23 cellular contexts compared by ENCODE assay signal in the genomic region with DNA sequence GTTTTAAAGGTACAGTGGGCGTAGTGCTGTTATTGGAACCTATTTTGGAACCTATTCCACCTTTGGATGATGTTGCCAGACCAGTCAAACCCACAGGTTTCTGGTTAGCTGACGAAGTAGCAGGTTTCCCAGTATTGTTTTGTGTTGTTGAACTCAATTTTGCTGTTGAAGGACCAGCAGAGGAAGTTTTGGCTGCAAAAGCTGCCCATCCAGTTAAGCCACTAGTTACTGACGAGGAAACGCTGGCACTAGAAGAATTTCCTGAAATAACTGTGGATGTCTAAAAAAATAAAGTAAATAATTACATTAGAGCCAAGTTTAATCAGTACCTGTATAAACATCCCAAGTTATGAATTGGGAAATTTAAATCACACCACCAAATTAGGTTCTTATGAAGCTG. TPM values are rescaled to one million over a fixed set of nuclear protein-coding genes. Genes with fewer than 3 reads are reported as not detected.
A peak's percentile ranks its signal among the peaks of the same experiment; 100 is the strongest.
DNase-seq lines count a peak whose midpoint lies in the region; ATAC-seq, FAIRE-seq and TF ChIP-seq lines count a peak whose summit lies in the region.
"Had no signal": no experiment of that assay in that cellular context is flagged by ENCODE, and none has a peak within 500 bp of the region (broad histone marks: within the 10 kb centered on the region; RNA-seq: fewer than 3 reads in every experiment).

No MANE protein-coding gene starts in this region.

- no peaks in the 10 kb centered on the region for H3K27me3 ChIP-seq in bronchial epithelial cell (ENCODE audit: control insufficient read depth, insufficient read depth, low read length)
- H3K27me3 ChIP-seq in lower lobe of right lung (ENCODE audit: low read depth), result no peaks in the 10 kb centered on the region
- no peaks in the 10 kb centered on the region for H3K27me3 ChIP-seq in upper lobe of right lung
- H3K27me3 ChIP-seq in A673 (replicated peaks; ENCODE audit: insufficient read depth, low read depth, low read length, poor library complexity), result no peaks in the 10 kb centered on the region
- H3K27me3 ChIP-seq: BE2C, neutrophil, testis had no signal

- TF ChIP-seq CTCF in bronchial epithelial cell (IDR thresholded peaks at IDR 0.05; ENCODE audit: insufficient read depth, low read length, severe bottlenecking) (no peak), lower lobe of right lung (IDR thresholded peaks at IDR 0.05) (no peak), upper lobe of right lung (IDR thresholded peaks at IDR 0.05) (no peak), A673 (conservative IDR thresholded peaks at IDR 0.05; ENCODE audit: low read depth, low read length) (no peak)

- POLR2A ChIA-PET in A673 (lab: Charles Lee; ENCODE audit: low non-redundant PET), result no interaction called here

- H3K36me3 ChIP-seq in bronchial epithelial cell (ENCODE audit: control insufficient read depth, insufficient read depth, low read length), result peaks cover 3% of the 10 kb centered on the region
- H3K36me3 ChIP-seq in lower lobe of right lung, result peaks cover 63% of the 10 kb centered on the region
- H3K36me3 ChIP-seq in upper lobe of right lung, result peaks cover 58% of the 10 kb centered on the region
- H3K36me3 ChIP-seq in A673 (ENCODE audit: insufficient read depth, low read length, poor library complexity, severe bottlenecking), result peaks cover 22% of the 10 kb centered on the region

- no peak overlapping the region for H3K27ac Mint-ChIP-seq in natural killer cell treated with Interleukin-12 subunit alpha and Interleukin-12 subunit beta and Interleukin-15 and Interleukin-18, amount 100 ng/mL, for 72 hours
- H3K27ac Mint-ChIP-seq: activated CD4-positive, alpha-beta T cell treated with anti-CD3 and anti-CD28 coated beads for 36 hours; activated CD8-positive, alpha-beta memory T cell treated with anti-CD3 and anti-CD28 coated beads, Interleukin-2, amount 10 ng/mL, durations not matched to agents 7 days and 5 days; activated naive CD8-positive, alpha-beta T cell had no signal

- H3K36me3 Mint-ChIP-seq in natural killer cell treated with Interleukin-12 subunit alpha and Interleukin-12 subunit beta and Interleukin-15 and Interleukin-18, amount 100 ng/mL, for 72 hours, result peaks cover 6% of the 10 kb centered on the region

- H3K4me3 ChIP-seq in bronchial epithelial cell (ENCODE audit: low read depth, low read length), result no peak overlapping the region
- no peak overlapping the region for H3K4me3 ChIP-seq in lower lobe of right lung
- no peak overlapping the region for H3K4me3 ChIP-seq in upper lobe of right lung
- no peak overlapping the region for H3K4me3 ChIP-seq in A673 (ENCODE audit: low read depth, low read length, poor library complexity, severe bottlenecking)
- H3K4me3 ChIP-seq: testis had no signal

- DNase-seq in NCI-H2196 (lab: John Stamatoyannopoulos, UW; ENCODE audit: unreplicated experiment) (peak; percentile 31), NCI-H2196 treated with DMSO at 0.1 percent for 48 hours (lab: John Stamatoyannopoulos, UW; ENCODE audit: unreplicated experiment) (no peak), bronchial epithelial cell (ENCODE audit: low read depth) (peak; percentile 85), lower lobe of right lung (peak; percentile 61), upper lobe of right lung (peak; percentile 66), A673 (ENCODE audit: low spot score) (no peak)
- DNase-seq in natural killer cell treated with Interleukin-12 subunit alpha and Interleukin-12 subunit beta and Interleukin-15 and Interleukin-18, amount 100 ng/mL, for 72 hours (ENCODE audit: low spot score), result no peak
- DNase-seq: 8988T; activated CD4-positive, alpha-beta T cell treated with anti-CD3 and anti-CD28 coated beads for 36 hours; activated CD8-positive, alpha-beta memory T cell treated with anti-CD3 and anti-CD28 coated beads, Interleukin-2, amount 10 ng/mL, durations not matched to agents 7 days and 5 days; BE2C; foreskin melanocyte; GF-D8; HCEC 1CT; KG1; NCI-H1930; NCI-H524; SW 1271; testis had no signal

- H3K4me1 Mint-ChIP-seq in natural killer cell treated with Interleukin-12 subunit alpha and Interleukin-12 subunit beta and Interleukin-15 and Interleukin-18, amount 100 ng/mL, for 72 hours (ENCODE audit: low read depth in 2 of 2), result no peaks in the 10 kb centered on the region
- H3K4me1 Mint-ChIP-seq: activated CD4-positive, alpha-beta T cell treated with anti-CD3 and anti-CD28 coated beads for 36 hours; activated CD8-positive, alpha-beta memory T cell treated with anti-CD3 and anti-CD28 coated beads, Interleukin-2, amount 10 ng/mL, durations not matched to agents 7 days and 5 days had no signal

- no peak for FAIRE-seq in bronchial epithelial cell (lab: Jason Lieb, UNC)
- FAIRE-seq: endometrium had no signal

- H3K9me3 Mint-ChIP-seq in natural killer cell treated with Interleukin-12 subunit alpha and Interleukin-12 subunit beta and Interleukin-15 and Interleukin-18, amount 100 ng/mL, for 72 hours, result no peaks in the 10 kb centered on the region

- H3K4me3 Mint-ChIP-seq in natural killer cell treated with Interleukin-12 subunit alpha and Interleukin-12 subunit beta and Interleukin-15 and Interleukin-18, amount 100 ng/mL, for 72 hours, result no peak overlapping the region
- H3K4me3 Mint-ChIP-seq: activated CD4-positive, alpha-beta T cell treated with anti-CD3 and anti-CD28 coated beads for 36 hours; activated CD8-positive, alpha-beta memory T cell treated with anti-CD3 and anti-CD28 coated beads, Interleukin-2, amount 10 ng/mL, durations not matched to agents 7 days and 5 days; activated naive CD8-positive, alpha-beta T cell had no signal

- H3K9me3 ChIP-seq in lower lobe of right lung, result no peaks in the 10 kb centered on the region
- H3K9me3 ChIP-seq in upper lobe of right lung, result no peaks in the 10 kb centered on the region
- H3K9me3 ChIP-seq in A673 (ENCODE audit: low read depth, low read length, poor library complexity, severe bottlenecking), result no peaks in the 10 kb centered on the region
- H3K9me3 ChIP-seq: BE2C, neutrophil, testis had no signal

- CTCF ChIA-PET in A673 (lab: Charles Lee), result no interaction called here

- no TSS peak for BruUV-seq in A673 (replicated peaks; lab: Mats Ljungman, UMichigan)

- H3K4me1 ChIP-seq in lower lobe of right lung, result peaks cover 5% of the 10 kb centered on the region
- peaks cover 10% of the 10 kb centered on the region for H3K4me1 ChIP-seq in upper lobe of right lung
- peaks cover 2% of the 10 kb centered on the region for H3K4me1 ChIP-seq in A673 (ENCODE audit: insufficient read depth, low read length, poor library complexity, severe bottlenecking)
- H3K4me1 ChIP-seq: BE2C, testis had no signal

- H3K27ac ChIP-seq in lower lobe of right lung (no peak overlapping the region), upper lobe of right lung (no peak overlapping the region), A673 (ENCODE audit: low read depth, low read length, poor library complexity, severe bottlenecking) (no peak overlapping the region)
- H3K27ac ChIP-seq: neutrophil, testis had no signal

- ATAC-seq in lower lobe of right lung (peak; percentile 92 to 95), upper lobe of right lung (peak; percentile 93), GM18861 (IDR thresholded peaks at IDR 0.05; ENCODE audit: unreplicated experiment) (no peak)
- ATAC-seq in natural killer cell treated with Interleukin-12 subunit alpha and Interleukin-12 subunit beta and Interleukin-15 and Interleukin-18, amount 100 ng/mL, for 72 hours, result no peak
- ATAC-seq: activated CD4-positive, alpha-beta T cell treated with anti-CD3 and anti-CD28 coated beads for 36 hours; activated CD8-positive, alpha-beta memory T cell treated with anti-CD3 and anti-CD28 coated beads, Interleukin-2, amount 10 ng/mL, durations not matched to agents 7 days and 5 days had no signal

- intact Hi-C loops in lower lobe of right lung (cut with DNase I), result no loop called here
- intact Hi-C loops in upper lobe of right lung (cut with DNase I), result no loop called here
- intact Hi-C loops in A673 (cut with micrococcal nuclease; ENCODE audit: unreplicated experiment), result no loop called here

- no peaks in the 10 kb centered on the region for H3K27me3 Mint-ChIP-seq in natural killer cell treated with Interleukin-12 subunit alpha and Interleukin-12 subunit beta and Interleukin-15 and Interleukin-18, amount 100 ng/mL, for 72 hours
- H3K27me3 Mint-ChIP-seq: activated CD4-positive, alpha-beta T cell treated with anti-CD3 and anti-CD28 coated beads for 36 hours; activated CD8-positive, alpha-beta memory T cell treated with anti-CD3 and anti-CD28 coated beads, Interleukin-2, amount 10 ng/mL, durations not matched to agents 7 days and 5 days; activated naive CD8-positive, alpha-beta T cell had no signal

RNA-seq across cellular contexts. Expression of gene INTS12, which starts 25.5 kb away (rescaled TPM):
- total RNA-seq in bronchial epithelial cell (24.7 and 30.0 TPM in 2 replicates), lower lobe of right lung (19.1 TPM), upper lobe of right lung (20.2 TPM), A673 (2021) (28.3 and 30.2 TPM in 2 replicates)
- total RNA-seq in natural killer cell treated with Interleukin-12 subunit alpha and Interleukin-12 subunit beta and Interleukin-15 and Interleukin-18, amount 100 ng/mL, for 72 hours, result 10 to 100 TPM; 20.4 to 24.4 TPM

RNA-seq across cellular contexts. Expression of gene GSTCD, which starts 25.5 kb away (rescaled TPM):
- total RNA-seq in bronchial epithelial cell (13.7 and 17.1 TPM in 2 replicates), lower lobe of right lung (6.7 TPM), upper lobe of right lung (10.2 TPM), A673 (2021) (25.0 and 29.0 TPM in 2 replicates)
- 10 to 100 TPM; 17.1 to 24.8 TPM for total RNA-seq in natural killer cell treated with Interleukin-12 subunit alpha and Interleukin-12 subunit beta and Interleukin-15 and Interleukin-18, amount 100 ng/mL, for 72 hours

Comparison
In these comparisons a context has a peak if more than half of its experiments do, and no peak if none do; other contexts are left out.
1. DNase-seq: peak in NCI-H2196 (single experiment), bronchial epithelial cell (single experiment), lower lobe of right lung (single experiment) and upper lobe of right lung (single experiment); none in NCI-H2196 treated with DMSO at 0.1 percent for 48 hours (single experiment), A673 (single experiment) and natural killer cell treated with Interleukin-12 subunit alpha and Interleukin-12 subunit beta and Interleukin-15 and Interleukin-18, amount 100 ng/mL, for 72 hours (single experiment).
2. ATAC-seq: peak in lower lobe of right lung (2 of 2) and upper lobe of right lung (single experiment); none in GM18861 (single experiment) and natural killer cell treated with Interleukin-12 subunit alpha and Interleukin-12 subunit beta and Interleukin-15 and Interleukin-18, amount 100 ng/mL, for 72 hours (0 of 2).